Comparison of ENCODE assay signal across 8 cellular contexts in genomic region chr15:38683382-38684242, GRCh38.
DNase-seq lines count a peak whose midpoint lies in the region; ATAC-seq and TF ChIP-seq lines count a peak whose summit lies in the region.

No MANE protein-coding gene starts in this region.

- H3K36me3 Mint-ChIP-seq in activated naive CD4-positive, alpha-beta T cell treated with anti-CD3 and anti-CD28 coated beads for 36 hours (ENCODE audit: low read depth): no peaks in the 10 kb centered on the region

- H3K27ac Mint-ChIP-seq in activated naive CD4-positive, alpha-beta T cell treated with anti-CD3 and anti-CD28 coated beads for 36 hours: peak overlapping the region; percentile 38

- no peak overlapping the region for H3K4me3 ChIP-seq in heart left ventricle

- peak; percentile 84 for ATAC-seq in GM19395 (IDR thresholded peaks at IDR 0.05; ENCODE audit: unreplicated experiment)
- ATAC-seq in HG03520 (IDR thresholded peaks at IDR 0.05; ENCODE audit: unreplicated experiment): peak; percentile 83
- ATAC-seq in heart left ventricle: peak in 3 of 4 donors; percentile 74 to 81 (median 79)
- peak; percentile 71 for ATAC-seq in sciatic nerve

- peaks cover 0 to 3% (median 0%) of the 10 kb centered on the region in 9 donors for H3K27me3 ChIP-seq in heart left ventricle

- H3K9me3 Mint-ChIP-seq in activated naive CD4-positive, alpha-beta T cell treated with anti-CD3 and anti-CD28 coated beads for 36 hours: no peaks in the 10 kb centered on the region

- peaks cover 0 to 45% (median 0%) of the 10 kb centered on the region in 12 donors for H3K4me1 ChIP-seq in heart left ventricle

- no peaks in the 10 kb centered on the region for H3K9me3 ChIP-seq in heart left ventricle

- in situ Hi-C loops in Caki2 (cut with HindIII; ENCODE audit: low pct_unique_long_range_greater_than_20kb, low sequenced_read_pairs): no loop called here

- peak overlapping the region in 1 of 12 donors; percentile 57 for H3K27ac ChIP-seq in heart left ventricle

- CTCF ChIA-PET in activated naive CD4-positive, alpha-beta T cell treated with anti-CD3 and anti-CD28 coated beads for 36 hours (lab: Charles Lee): interaction anchor here (0.6 to 18.3 kb wide), 61 partner anchors 8 to 991 kb away, joined by 3 to 352 read pairs (median 5); partner anchors contain the start of genes FAM98B and RASGRP1

- H3K27me3 Mint-ChIP-seq in activated naive CD4-positive, alpha-beta T cell treated with anti-CD3 and anti-CD28 coated beads for 36 hours (ENCODE audit: low read depth): no peaks in the 10 kb centered on the region

- TF ChIP-seq CTCF in heart left ventricle (IDR thresholded peaks at IDR 0.05): peak; percentile 66 to 78 (median 71)

- 83 to 95% (median 91%) methylated on average over 2 of the region's 2 CpGs for WGBS in heart left ventricle, 4 donors

- peaks cover 66% of the 10 kb centered on the region for H3K4me1 Mint-ChIP-seq in activated naive CD4-positive, alpha-beta T cell treated with anti-CD3 and anti-CD28 coated beads for 36 hours (ENCODE audit: low read depth)

- TF ChIP-seq POLR2A in heart left ventricle (IDR thresholded peaks at IDR 0.05): no peak

- intact Hi-C loops in activated naive CD4-positive, alpha-beta T cell treated with anti-CD3 and anti-CD28 coated beads for 36 hours (cut with micrococcal nuclease): loop anchor here (1.0 kb wide), 5 partner anchors 12 to 243 kb away; partner anchors contain the start of gene RASGRP1
- intact Hi-C loops in heart left ventricle (cut with DNase I) (loop anchor here (1.0 to 10.0 kb wide), 12 partner anchors 59 to 689 kb away; partner anchors contain the start of gene RASGRP1 (in 8 of the 10)), sciatic nerve (cut with DNase I) (loop anchor here (10.0 kb wide), 1 partner anchor 119 kb away; the partner anchor contains the start of gene RASGRP1)

- H3K36me3 ChIP-seq in heart left ventricle: no peaks in the 10 kb centered on the region

- H3K4me3 Mint-ChIP-seq in activated naive CD4-positive, alpha-beta T cell treated with anti-CD3 and anti-CD28 coated beads for 36 hours: no peak overlapping the region

- DNase-seq in Caki2 (ENCODE audit: low read depth): peak; percentile 28
- DNase-seq in SHP77 (lab: John Stamatoyannopoulos, UW): peak; percentile 37 to 44
- peak; percentile 89 for DNase-seq in activated naive CD4-positive, alpha-beta T cell treated with anti-CD3 and anti-CD28 coated beads for 36 hours
- peak in 3 of 5 donors; percentile 35 to 48 (median 40) for DNase-seq in heart left ventricle
- DNase-seq in sciatic nerve (ENCODE audit: low spot score): no peak
- DNase-seq in mesenteric fat pad (ENCODE audit: low spot score): no peak

Comparison
In these comparisons a context has a peak if more than half of its experiments do, and no peak if none do; other contexts are left out.
1. DNase-seq: peak in Caki2 (single experiment), SHP77 (2 of 2), activated naive CD4-positive, alpha-beta T cell treated with anti-CD3 and anti-CD28 coated beads for 36 hours (single experiment) and heart left ventricle (3 of 5); none in sciatic nerve (single experiment) and mesenteric fat pad (single experiment).
2. Peak in every context shown above with its lines, with median percentiles within 50 percentile points of each other: ATAC-seq.